Comparison of ENCODE assay signal across 8 cellular contexts in the genomic region with DNA sequence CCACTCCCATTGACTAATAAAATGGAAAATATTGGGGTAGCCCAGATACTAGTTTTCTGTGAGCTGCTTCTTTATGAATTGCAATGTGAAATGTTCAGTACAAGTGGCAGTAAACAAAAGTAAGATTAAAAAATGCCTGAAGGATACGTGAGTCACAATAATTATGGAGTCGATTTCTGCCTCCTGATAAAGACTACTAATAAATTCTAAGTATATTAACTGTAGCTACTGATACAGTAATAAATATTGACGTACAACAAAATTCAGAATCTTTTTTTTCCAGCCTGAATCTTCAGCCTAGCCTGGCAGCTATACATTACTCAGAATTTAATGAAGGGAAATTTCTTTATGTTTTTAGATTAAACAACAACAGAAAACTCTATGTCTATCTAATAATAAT.
"Had no signal": no experiment of that assay in that cellular context is flagged by ENCODE, and none has a peak within 500 bp of the region (broad histone marks: within the 10 kb centered on the region; RNA-seq: fewer than 3 reads in every experiment).

No MANE protein-coding gene starts in this region.

- H3K4me2 ChIP-seq: KMS-11 had no signal

- DNase-seq: IMR-90, KBM-7, KG1 had no signal

- FAIRE-seq: HepG2, HTR-8/SVneo, K562 had no signal

- H3K9ac ChIP-seq: KMS-11 had no signal

- H3K27ac ChIP-seq: HL-60, KMS-11 had no signal

- H3K4me3 ChIP-seq: K562 had no signal
